ENCODE assay signal across 12 cellular contexts in genomic region chr21:16608209-16608830, GRCh38.
DNase-seq lines count a peak whose midpoint lies in the region; ATAC-seq and TF ChIP-seq lines count a peak whose summit lies in the region.
"Had no signal": no experiment of that assay in that cellular context is flagged by ENCODE, and none has a peak within 500 bp of the region (broad histone marks: within the 10 kb centered on the region; RNA-seq: fewer than 3 reads in every experiment).

No MANE protein-coding gene starts in this region.

- CTCF ChIA-PET in AG04450 (lab: Charles Lee): interaction anchor here (0.9 kb wide), 1 partner anchor 153 kb away, joined by 3 read pairs; no protein-coding TSS in a partner anchor

- ATAC-seq in HG02981 (IDR thresholded peaks at IDR 0.05; ENCODE audit: unreplicated experiment): no peak
- no peak for ATAC-seq in GM18511 (IDR thresholded peaks at IDR 0.05; ENCODE audit: unreplicated experiment)
- ATAC-seq: stimulated activated effector memory CD8-positive, alpha-beta T cell treated with anti-CD3 and anti-CD28 coated beads, Interleukin-12 subunit alpha, Interleukin-12 subunit beta, amount 100 ng/mL, for 72 hours had no signal

- DNase-seq in AG04450 (ENCODE audit: low read depth, low spot score) (no peak), HCEC 1CT (peak; percentile 11), amniotic epithelial cell (ENCODE audit: low read depth) (peak; percentile 14), iPS-NIHi7 (ENCODE audit: extremely low spot score) (peak; percentile 44), caudate nucleus (lab: John Stamatoyannopoulos, UW) (no peak)
- no peak for DNase-seq in NK-92 treated with Interleukin-12 subunit alpha and Interleukin-12 subunit beta, amount 100 ng/mL, for 24 hours (lab: John Stamatoyannopoulos, UW)
- DNase-seq: activated CD4-positive, alpha-beta memory T cell treated with anti-CD3 and anti-CD28 coated beads for 36 hours; colonic mucosa; NCI-H187 treated with DMSO at 0.1 percent for 48 hours had no signal

- no peaks in the 10 kb centered on the region for H3K9me3 ChIP-seq in AG04450 (ENCODE audit: control insufficient read depth, insufficient read depth, low read length)
- H3K9me3 ChIP-seq: colonic mucosa had no signal

- POLR2A ChIA-PET in AG04450 (lab: Yijun Ruan, JAX): no interaction called here

- no peaks in the 10 kb centered on the region for H3K27me3 ChIP-seq in AG04450 (ENCODE audit: control insufficient read depth, insufficient read depth, low read length)
- H3K27me3 ChIP-seq: colonic mucosa had no signal

- H3K27ac ChIP-seq in AG04450 (ENCODE audit: low read depth, low read length) (no peak overlapping the region), caudate nucleus (ENCODE audit: low read depth, low read length) (no peak overlapping the region)
- H3K27ac ChIP-seq: colonic mucosa had no signal

- peak; percentile 35 for TF ChIP-seq CTCF in AG04450 (IDR thresholded peaks at IDR 0.05; ENCODE audit: low read depth, low read length)

- H3K4me3 ChIP-seq in AG04450 (ENCODE audit: low read depth, low read length): no peak overlapping the region
- H3K4me3 ChIP-seq: colonic mucosa had no signal

Comparison
In these comparisons a context has a peak if more than half of its experiments do, and no peak if none do; other contexts are left out.
1. DNase-seq: peak in HCEC 1CT (single experiment), amniotic epithelial cell (single experiment) and iPS-NIHi7 (single experiment); none in AG04450 (single experiment), NK-92 treated with Interleukin-12 subunit alpha and Interleukin-12 subunit beta, amount 100 ng/mL, for 24 hours (single experiment) and caudate nucleus (0 of 61).